In the genomic region with DNA sequence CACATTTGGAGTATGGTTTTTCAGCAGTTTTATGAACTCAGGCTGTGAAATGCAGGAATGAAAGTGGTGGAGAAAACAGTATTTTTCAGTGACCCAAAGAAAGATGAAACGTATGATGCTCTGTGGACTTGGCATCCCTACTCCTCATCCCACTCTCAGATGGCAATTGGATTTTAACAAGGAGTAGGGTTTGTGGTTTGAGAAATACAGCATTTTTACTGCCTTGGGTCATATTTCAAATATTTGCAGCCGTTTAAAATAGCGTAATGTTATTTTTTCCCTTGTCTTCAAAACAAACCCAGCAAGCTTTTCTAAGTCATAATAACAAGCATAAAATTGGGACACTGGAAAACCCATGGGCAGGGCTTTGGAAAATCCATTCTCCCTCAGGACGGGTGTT, we compare ENCODE assay signal across 19 cellular contexts.
DNase-seq lines count a peak whose midpoint lies in the region; ATAC-seq and TF ChIP-seq lines count a peak whose summit lies in the region.
"Had no signal": no experiment of that assay in that cellular context is flagged by ENCODE, and none has a peak within 500 bp of the region (broad histone marks: within the 10 kb centered on the region; RNA-seq: fewer than 3 reads in every experiment).

No MANE protein-coding gene starts in this region.

- H3K36me3 ChIP-seq in muscle layer of colon (ENCODE audit: insufficient read depth, low read length) = no peaks in the 10 kb centered on the region
- no peaks in the 10 kb centered on the region for H3K36me3 ChIP-seq in aorta (ENCODE audit: control insufficient read depth in 1 of 2, insufficient read depth in 2 of 2, low read length in 1 of 2)
- H3K36me3 ChIP-seq: BLaER1 treated with 17β-estradiol and CSF1 and Interleukin-3, amounts not matched to agents 10 nM and 100 nM had no signal

- intact Hi-C loops in aorta (cut with DNase I) = no loop called here

- H3K27me3 ChIP-seq in muscle layer of colon (ENCODE audit: control insufficient read depth in 1 of 2, insufficient read depth in 2 of 2, low read length in 2 of 2) = no peaks in the 10 kb centered on the region
- no peaks in the 10 kb centered on the region for H3K27me3 ChIP-seq in aorta (ENCODE audit: control insufficient read depth in 1 of 2, insufficient read depth in 2 of 2, low read length in 1 of 2)
- H3K27me3 ChIP-seq: BLaER1 treated with 17β-estradiol and CSF1 and Interleukin-3, amounts not matched to agents 10 nM and 100 nM; foreskin keratinocyte had no signal

- H3K4me1 ChIP-seq in muscle layer of colon (ENCODE audit: insufficient read depth, low read length) (peaks cover 32% of the 10 kb centered on the region), aorta (ENCODE audit: control insufficient read depth in 1 of 2, insufficient read depth in 2 of 2, low read length in 2 of 2) (peaks cover 5 to 7% of the 10 kb centered on the region in 2 donors)
- H3K4me1 ChIP-seq: foreskin keratinocyte had no signal

- H3K27ac ChIP-seq in muscle layer of colon (ENCODE audit: low read depth, low read length) (peak overlapping the region; percentile 24), aorta (ENCODE audit: low read depth in 1 of 2, low read length in 2 of 2) (peak overlapping the region; percentile 61 to 85)
- H3K27ac ChIP-seq: BLaER1 treated with 17β-estradiol and CSF1 and Interleukin-3, amounts not matched to agents 10 nM and 100 nM; foreskin keratinocyte had no signal

- in situ Hi-C loops in astrocyte of the spinal cord (cut with HindIII; ENCODE audit: low sequenced_read_pairs) = no loop called here

- no peaks in the 10 kb centered on the region for H3K9me3 ChIP-seq in muscle layer of colon (ENCODE audit: low read length)
- no peaks in the 10 kb centered on the region for H3K9me3 ChIP-seq in aorta (ENCODE audit: control insufficient read depth, low read length)

- H3K9ac ChIP-seq in muscle layer of colon (ENCODE audit: low read length) = no peak overlapping the region
- H3K9ac ChIP-seq: BLaER1 treated with 17β-estradiol and CSF1 and Interleukin-3, amounts not matched to agents 10 nM and 100 nM had no signal

- H3K4me3 ChIP-seq in astrocyte of the spinal cord (ENCODE audit: low read depth, low read length) (no peak overlapping the region), muscle layer of colon (ENCODE audit: low read depth in 1 of 2, low read length in 2 of 2) (peak overlapping the region in 1 of 2 donors; percentile 0), aorta (ENCODE audit: low read length in 2 of 2) (no peak overlapping the region)
- H3K4me3 ChIP-seq: BLaER1 treated with 17β-estradiol and CSF1 and Interleukin-3, amounts not matched to agents 10 nM and 100 nM; lung had no signal

- DNase-seq in GM04503 (ENCODE audit: low read depth) (peak; percentile 30), astrocyte of the spinal cord (ENCODE audit: low read depth, low spot score) (peak; percentile 60), aorta (no peak), foreskin melanocyte (no peak)
- DNase-seq in activated CD4-positive, alpha-beta T cell treated with anti-CD3 and anti-CD28 coated beads for 1 hour = no peak
- DNase-seq in activated CD4-positive, alpha-beta T cell treated with anti-CD3 and anti-CD28 coated beads, Interleukin-2, amount 50 U/mL, for 1 hour = no peak
- DNase-seq: activated B cell treated with CpG ODN at 0.5 μM for 24 hours; activated CD4-positive, alpha-beta memory T cell treated with anti-CD3 and anti-CD28 coated beads, Interleukin-2, amount 10 ng/mL, durations not matched to agents 7 days and 5 days; anterior cingulate cortex; foreskin keratinocyte; hypothalamus; NCI-H510A treated with DMSO at 0.1 percent for 48 hours; occipital lobe; T-helper 9 cell had no signal

- ATAC-seq in aorta (ENCODE audit: low FRiP score) = no peak
- ATAC-seq: foreskin keratinocyte, HCT116, SK-N-SH treated with all-trans-retinoic acid at 6 μM for 48 hours had no signal

- no peak for TF ChIP-seq CTCF in astrocyte of the spinal cord (IDR thresholded peaks at IDR 0.05; ENCODE audit: low read depth, low read length)

- WGBS in aorta, 2 donors = 6 to 8% methylated on average over 4 of the region's 4 CpGs

Comparison
In these comparisons a context has a peak if more than half of its experiments do, and no peak if none do; other contexts are left out.
1. DNase-seq: peak in GM04503 (single experiment) and astrocyte of the spinal cord (single experiment); none in aorta (0 of 2), foreskin melanocyte (single experiment), activated CD4-positive, alpha-beta T cell treated with anti-CD3 and anti-CD28 coated beads for 1 hour (single experiment) and activated CD4-positive, alpha-beta T cell treated with anti-CD3 and anti-CD28 coated beads, Interleukin-2, amount 50 U/mL, for 1 hour (single experiment).